20 cellular contexts compared by ENCODE assay signal in genomic region chr11:38547464-38547863, GRCh38.
"Had no signal": no experiment of that assay in that cellular context is flagged by ENCODE, and none has a peak within 500 bp of the region (broad histone marks: within the 10 kb centered on the region; RNA-seq: fewer than 3 reads in every experiment).

No MANE protein-coding gene starts in this region.

- H3K9me3 ChIP-seq: body of pancreas, esophagus muscularis mucosa, prostate gland, right lobe of liver, transverse colon had no signal

- DNase-seq: activated B cell treated with CpG ODN at 0.5 μM for 24 hours; activated CD4-positive, alpha-beta T cell treated with anti-CD3 and anti-CD28 coated beads, Interleukin-2, amount 10 ng/mL, durations not matched to agents 7 days and 5 days; activated CD8-positive, alpha-beta memory T cell treated with anti-CD3 and anti-CD28 coated beads for 24 hours; activated naive CD4-positive, alpha-beta T cell treated with anti-CD3 and anti-CD28 coated beads, Interleukin-2, amount 10 ng/mL, durations not matched to agents 7 days and 5 days; activated T-cell treated with anti-CD3 and anti-CD28 coated beads for 4 hours; dermis blood vessel endothelial cell; head of caudate nucleus; nucleus accumbens; right lobe of liver; stimulated activated CD4-positive, alpha-beta T cell treated with anti-CD3 and anti-CD28 coated beads, Interleukin-12 subunit alpha, Interleukin-12 subunit beta, amount 100 ng/mL, for 4 hours; stimulated activated naive CD4-positive, alpha-beta T cell; substantia nigra; T-helper 17 cell had no signal

- H3K27ac ChIP-seq: body of pancreas, esophagus muscularis mucosa, prostate gland, right lobe of liver, transverse colon had no signal

- H3K36me3 ChIP-seq: esophagus muscularis mucosa, prostate gland, right lobe of liver, transverse colon had no signal

- H3K4me1 ChIP-seq: body of pancreas, esophagus muscularis mucosa, prostate gland, right lobe of liver, transverse colon had no signal

- ATAC-seq: activated T-helper 17 cell treated with anti-CD3 and anti-CD28 coated beads, Interleukin-2, amount 50 U/mL, for 72 hours; body of pancreas; left lobe of liver; natural killer cell treated with Interleukin-12 subunit alpha and Interleukin-12 subunit beta and Interleukin-15 and Interleukin-18, amount 100 ng/mL, for 72 hours; right lobe of liver; T-helper 17 cell had no signal

- H3K27me3 ChIP-seq: body of pancreas, esophagus muscularis mucosa, right lobe of liver, transverse colon had no signal

- H3K4me3 ChIP-seq: body of pancreas, esophagus muscularis mucosa, prostate gland, right lobe of liver, transverse colon had no signal
